Comparison of ENCODE assay signal across 17 cellular contexts in genomic region chr11:19891050-19891449, GRCh38.
"Had no signal": no experiment of that assay in that cellular context is flagged by ENCODE, and none has a peak within 500 bp of the region (broad histone marks: within the 10 kb centered on the region; RNA-seq: fewer than 3 reads in every experiment).

No MANE protein-coding gene starts in this region.

- DNase-seq: activated CD4-positive, alpha-beta T cell treated with anti-CD3 and anti-CD28 coated beads, Interleukin-2, amount 10 ng/mL, durations not matched to agents 24 days and 14 days; activated CD8-positive, alpha-beta T cell treated with anti-CD3 and anti-CD28 coated beads for 36 hours; activated effector memory CD4-positive, alpha-beta T cell treated with anti-CD3 and anti-CD28 coated beads, Interleukin-2, amount 50 U/mL, for 16 hours; activated naive CD4-positive, alpha-beta T cell treated with anti-CD3 and anti-CD28 coated beads, Interleukin-2, amount 50 U/mL, for 16 hours; activated T-cell treated with anti-CD3 and anti-CD28 coated beads, Interleukin-2, amount 50 U/mL, for 48 hours; dorsolateral prefrontal cortex; immature natural killer cell; left ventricle myocardium superior; mucosa of descending colon; naive B cell; ovary; right lobe of liver; stimulated activated CD4-positive, alpha-beta T cell treated with anti-CD3 and anti-CD28 coated beads, Interleukin-4, amount 100 ng/mL, for 24 hours; uterus had no signal

- H3K27me3 ChIP-seq: dorsolateral prefrontal cortex, neural progenitor cell, ovary, right lobe of liver, uterus had no signal

- H3K4me3 Mint-ChIP-seq: activated CD4-positive, alpha-beta T cell treated with anti-CD3 and anti-CD28 coated beads, Interleukin-2, amount 10 ng/mL, durations not matched to agents 24 days and 14 days; activated CD8-positive, alpha-beta T cell treated with anti-CD3 and anti-CD28 coated beads for 36 hours; immature natural killer cell; naive B cell; neural progenitor cell; stimulated activated effector memory CD8-positive, alpha-beta T cell treated with anti-CD3 and anti-CD28 coated beads, Interleukin-12 subunit alpha, Interleukin-12 subunit beta, amount 100 ng/mL, for 72 hours; T-helper 1 cell treated with Interleukin-12 subunit alpha and Interleukin-12 subunit beta and Interleukin-4 antibody, amounts not matched to agents 30 μg/mL and 1 μg/mL, for 36 hours had no signal

- H3K36me3 Mint-ChIP-seq: immature natural killer cell; naive B cell; stimulated activated effector memory CD8-positive, alpha-beta T cell treated with anti-CD3 and anti-CD28 coated beads, Interleukin-12 subunit alpha, Interleukin-12 subunit beta, amount 100 ng/mL, for 72 hours had no signal

- H3K4me3 ChIP-seq: dorsolateral prefrontal cortex, mucosa of descending colon, neural progenitor cell, ovary, right lobe of liver, uterus had no signal

- H3K27ac ChIP-seq: dorsolateral prefrontal cortex, neural progenitor cell, ovary, right lobe of liver had no signal

- H3K36me3 ChIP-seq: neural progenitor cell, ovary, uterus had no signal

- H2AFZ ChIP-seq: neural progenitor cell had no signal

- H3K4me1 Mint-ChIP-seq: activated CD4-positive, alpha-beta T cell treated with anti-CD3 and anti-CD28 coated beads, Interleukin-2, amount 10 ng/mL, durations not matched to agents 24 days and 14 days; immature natural killer cell; naive B cell; stimulated activated effector memory CD8-positive, alpha-beta T cell treated with anti-CD3 and anti-CD28 coated beads, Interleukin-12 subunit alpha, Interleukin-12 subunit beta, amount 100 ng/mL, for 72 hours had no signal

- H3K9me3 ChIP-seq: mucosa of descending colon, ovary, right lobe of liver, uterus had no signal

- H3K9ac ChIP-seq: neural progenitor cell had no signal

- ATAC-seq: activated CD8-positive, alpha-beta T cell treated with anti-CD3 and anti-CD28 coated beads for 36 hours; mucosa of descending colon; stimulated activated effector memory CD8-positive, alpha-beta T cell treated with anti-CD3 and anti-CD28 coated beads, Interleukin-12 subunit alpha, Interleukin-12 subunit beta, amount 100 ng/mL, for 72 hours had no signal

- H3K27ac Mint-ChIP-seq: activated CD4-positive, alpha-beta T cell treated with anti-CD3 and anti-CD28 coated beads, Interleukin-2, amount 10 ng/mL, durations not matched to agents 24 days and 14 days; activated CD8-positive, alpha-beta T cell treated with anti-CD3 and anti-CD28 coated beads for 36 hours; immature natural killer cell; neural progenitor cell; stimulated activated effector memory CD8-positive, alpha-beta T cell treated with anti-CD3 and anti-CD28 coated beads, Interleukin-12 subunit alpha, Interleukin-12 subunit beta, amount 100 ng/mL, for 72 hours; T-helper 1 cell treated with Interleukin-12 subunit alpha and Interleukin-12 subunit beta and Interleukin-4 antibody, amounts not matched to agents 30 μg/mL and 1 μg/mL, for 36 hours had no signal

- H3K9me3 Mint-ChIP-seq: activated CD4-positive, alpha-beta T cell treated with anti-CD3 and anti-CD28 coated beads, Interleukin-2, amount 10 ng/mL, durations not matched to agents 24 days and 14 days; activated CD8-positive, alpha-beta T cell treated with anti-CD3 and anti-CD28 coated beads for 36 hours; immature natural killer cell; neural progenitor cell; stimulated activated effector memory CD8-positive, alpha-beta T cell treated with anti-CD3 and anti-CD28 coated beads, Interleukin-12 subunit alpha, Interleukin-12 subunit beta, amount 100 ng/mL, for 72 hours; T-helper 1 cell treated with Interleukin-12 subunit alpha and Interleukin-12 subunit beta and Interleukin-4 antibody, amounts not matched to agents 30 μg/mL and 1 μg/mL, for 36 hours had no signal

- H3K4me2 ChIP-seq: neural progenitor cell had no signal
